1 cellular context compared by ENCODE assay signal in genomic region chrX:107483976-107484726, GRCh38.
TF ChIP-seq lines count a peak whose summit lies in the region.

No MANE protein-coding gene starts in this region.

TF ChIP-seq in K562, 482 proteins besides CTCF, POLR2A, EP300 and RAD21 (continued from another document):
- no peak for TF ChIP-seq TSHZ1 (CRISPR knock-in tag; IDR thresholded peaks at IDR 0.05)
- TF ChIP-seq ELF4 (CRISPR knock-in tag; IDR thresholded peaks at IDR 0.05), result no peak
- peak; percentile 97 for TF ChIP-seq PKNOX1 (IDR thresholded peaks at IDR 0.05)
- no peak for TF ChIP-seq FOS (IDR thresholded peaks at IDR 0.05; ENCODE audit: extremely low read depth, insufficient read length)
- no peak for TF ChIP-seq RHOXF2B (CRISPR knock-in tag; conservative IDR thresholded peaks at IDR 0.05)
- TF ChIP-seq CREM (IDR thresholded peaks at IDR 0.05; ENCODE audit: low read depth), result peak; percentile 64
- TF ChIP-seq MEIS2 (IDR thresholded peaks at IDR 0.05; ENCODE audit: partially characterized antibody), result peak; percentile 96
- TF ChIP-seq CBX2 (IDR thresholded peaks at IDR 0.05; ENCODE audit: insufficient read depth, low read length, poor library complexity, severe bottlenecking), result no peak
- no peak for TF ChIP-seq THRB (CRISPR knock-in tag; conservative IDR thresholded peaks at IDR 0.05)
- no peak for TF ChIP-seq ZFX (CRISPR knock-in tag; IDR thresholded peaks at IDR 0.05)
- no peak for TF ChIP-seq POLR2AphosphoS5 (IDR thresholded peaks at IDR 0.05; ENCODE audit: control insufficient read depth, insufficient read depth, low read depth, low read length)
- TF ChIP-seq POLR3A (IDR thresholded peaks at IDR 0.05; ENCODE audit: borderline replicate concordance, extremely low read depth, insufficient read depth, insufficient read length), result no peak
- no peak for TF ChIP-seq PRDM10 (IDR thresholded peaks at IDR 0.05; ENCODE audit: partially characterized antibody)
- peak; percentile 36; the same call in 1 of the 2 replicates for TF ChIP-seq CREB1 (IDR thresholded peaks at IDR 0.05)
- no peak for TF ChIP-seq CREB1 (CRISPR knock-in tag; IDR thresholded peaks at IDR 0.05)
- TF ChIP-seq ZNF280B (CRISPR knock-in tag; IDR thresholded peaks at IDR 0.05), result no peak
- no peak for TF ChIP-seq CSDE1 (IDR thresholded peaks at IDR 0.05)
- TF ChIP-seq POLR3G (IDR thresholded peaks at IDR 0.05; ENCODE audit: extremely low read depth, insufficient read length, insufficient replicate concordance), result no peak
- peak; percentile 35; the same call in 1 of the 2 replicates for TF ChIP-seq ATF3 (IDR thresholded peaks at IDR 0.05)
- no peak for TF ChIP-seq ATF3 (CRISPR knock-in tag; conservative IDR thresholded peaks at IDR 0.05)
- peak; percentile 42 for TF ChIP-seq DACH1 (IDR thresholded peaks at IDR 0.05; ENCODE audit: partially characterized antibody)
- TF ChIP-seq ETV1 (tag; conservative IDR thresholded peaks at IDR 0.05; ENCODE audit: low read depth), result no peak
- TF ChIP-seq SETDB1 (IDR thresholded peaks at IDR 0.05; ENCODE audit: low read length), result no peak
- TF ChIP-seq CUX1 (CRISPR knock-in tag; IDR thresholded peaks at IDR 0.05), result no peak
- TF ChIP-seq ZBTB34 (CRISPR knock-in tag; IDR thresholded peaks at IDR 0.05), result no peak
- no peak for TF ChIP-seq SIN3A (IDR thresholded peaks at IDR 0.05; ENCODE audit: borderline replicate concordance in 2 of 2, control insufficient read depth in 1 of 2, low read depth in 2 of 2, low read length in 2 of 2)
- TF ChIP-seq PTBP1 (IDR thresholded peaks at IDR 0.05; ENCODE audit: low read depth, low read length), result no peak
- TF ChIP-seq ZNF174 (CRISPR knock-in tag; IDR thresholded peaks at IDR 0.05), result no peak
- TF ChIP-seq JUND (IDR thresholded peaks at IDR 0.05; ENCODE audit: borderline replicate concordance, low read depth, low read length), result peak; percentile 54
- TF ChIP-seq JUND (tag; IDR thresholded peaks at IDR 0.05; ENCODE audit: borderline replicate concordance, low read depth, low read length), result peak; percentile 48; the same call in 1 of the 3 replicates
- TF ChIP-seq PBX2 (CRISPR knock-in tag; IDR thresholded peaks at IDR 0.05; ENCODE audit: low read depth), result peak; percentile 58
- TF ChIP-seq PBX2 (tag; conservative IDR thresholded peaks at IDR 0.05; ENCODE audit: low read depth), result peak; percentile 97
- TF ChIP-seq FOXJ2 (tag; IDR thresholded peaks at IDR 0.05), result no peak
- no peak for TF ChIP-seq ZNF431 (CRISPR knock-in tag; IDR thresholded peaks at IDR 0.05)
- TF ChIP-seq FUS (optimal IDR thresholded peaks at IDR 0.05; ENCODE audit: low read depth, low read length), result no peak
- TF ChIP-seq GATA2 (CRISPR knock-in tag; IDR thresholded peaks at IDR 0.05), result no peak
- no peak for TF ChIP-seq ZSCAN32 (CRISPR knock-in tag; IDR thresholded peaks at IDR 0.05)
